ENCODE assay signal across 3 cellular contexts in genomic region chr7:147593271-147594057, GRCh38.
"Had no signal": no experiment of that assay in that cellular context is flagged by ENCODE, and none has a peak within 500 bp of the region (broad histone marks: within the 10 kb centered on the region; RNA-seq: fewer than 3 reads in every experiment).

No MANE protein-coding gene starts in this region.

- DNase-seq: H9, HCEC 1CT, IMR-90 had no signal
